ENCODE assay signal across 10 cellular contexts in genomic region chr2:176174850-176175728, GRCh38. TPM values are rescaled to one million over a fixed set of nuclear protein-coding genes. Genes with fewer than 3 reads are reported as not detected.
DNase-seq lines count a peak whose midpoint lies in the region; ATAC-seq and TF ChIP-seq lines count a peak whose summit lies in the region.
"Had no signal": no experiment of that assay in that cellular context is flagged by ENCODE, and none has a peak within 500 bp of the region (broad histone marks: within the 10 kb centered on the region; RNA-seq: fewer than 3 reads in every experiment).

No MANE protein-coding gene starts in this region.

- CTCF ChIA-PET in HEK293 (lab: Yijun Ruan, JAX) = interaction anchor here (0.7 to 1.0 kb wide), 3 partner anchors 48 to 477 kb away, joined by 3 read pairs; no protein-coding TSS in a partner anchor

- peaks cover 19% of the 10 kb centered on the region for H3K36me3 Mint-ChIP-seq in glutamatergic neuron (ENCODE audit: unreplicated experiment)

- peak overlapping the region; percentile 83 for H3K4me3 Mint-ChIP-seq in glutamatergic neuron (ENCODE audit: unreplicated experiment)

- peak overlapping the region; percentile 42 for H3K4me2 ChIP-seq in trophoblast cell (ENCODE audit: low read length)

- no peak overlapping the region for H4K12ac ChIP-seq in trophoblast cell (ENCODE audit: low read depth, low read length)

- peak; percentile 86 for DNase-seq in NCI-H69 (lab: John Stamatoyannopoulos, UW)
- peak; percentile 67 for DNase-seq in glutamatergic neuron
- DNase-seq in trophoblast cell = no peak
- DNase-seq: activated CD4-positive, alpha-beta T cell treated with anti-CD3 and anti-CD28 coated beads, Interleukin-2, amount 50 U/mL, for 4 hours; left cardiac atrium had no signal

- POLR2A ChIA-PET in HEK293 (lab: Yijun Ruan, JAX) = no interaction called here

- H3K4me1 ChIP-seq in HEK293 (ENCODE audit: control insufficient read depth, insufficient read depth, low read length) (peaks cover 4% of the 10 kb centered on the region; the same call in 1 of the 2 replicates), trophoblast cell (ENCODE audit: control insufficient read depth in 1 of 2, insufficient read depth in 2 of 2, low read length in 2 of 2) (peaks cover 3 to 17% of the 10 kb centered on the region in 2 experiments)

- H3K23ac ChIP-seq in trophoblast cell (ENCODE audit: low read length) = no peak overlapping the region

- H2AK5ac ChIP-seq in trophoblast cell (ENCODE audit: low read length) = no peak overlapping the region

- no peak for ATAC-seq in GM19023 (IDR thresholded peaks at IDR 0.05; ENCODE audit: unreplicated experiment)
- no peak for ATAC-seq in GM18868 (IDR thresholded peaks at IDR 0.05; ENCODE audit: unreplicated experiment)
- no peak for ATAC-seq in HG02798 (IDR thresholded peaks at IDR 0.05; ENCODE audit: poor library complexity, unreplicated experiment)
- ATAC-seq: left cardiac atrium had no signal

- peaks cover 44% of the 10 kb centered on the region for H3K27me3 Mint-ChIP-seq in glutamatergic neuron (ENCODE audit: unreplicated experiment)

- H4K91ac ChIP-seq in trophoblast cell (ENCODE audit: low read depth, low read length) = no peak overlapping the region

- peaks cover 11% of the 10 kb centered on the region for H3K9me3 Mint-ChIP-seq in glutamatergic neuron (ENCODE audit: unreplicated experiment)

- no peaks in the 10 kb centered on the region for H3K79me1 ChIP-seq in trophoblast cell (ENCODE audit: low read length)

- TF ChIP-seq CTCF in HEK293 (tag by site-specific recombination; IDR thresholded peaks at IDR 0.05) = no peak
- TF ChIP-seq CTCF in glutamatergic neuron (IDR thresholded peaks at IDR 0.05; ENCODE audit: partially characterized antibody, unreplicated experiment) = no peak

- H3K14ac ChIP-seq in trophoblast cell (ENCODE audit: low read length) = no peak overlapping the region

- H3K4me1 Mint-ChIP-seq in glutamatergic neuron (ENCODE audit: low read depth, unreplicated experiment) = peaks cover 17% of the 10 kb centered on the region

- H3K36me3 ChIP-seq in HEK293 (ENCODE audit: control insufficient read depth in 2 of 2, insufficient read depth in 1 of 2, low read length in 2 of 2) = peaks cover 0 to 23% of the 10 kb centered on the region in 2 experiments; a peak in 1 of 3 replicates
- H3K36me3 ChIP-seq in trophoblast cell (ENCODE audit: control insufficient read depth in 1 of 2, insufficient read depth in 2 of 2, low read length in 2 of 2) = no peaks in the 10 kb centered on the region

- peak overlapping the region; percentile 12 for H3K27ac Mint-ChIP-seq in glutamatergic neuron (ENCODE audit: unreplicated experiment)

- no peak overlapping the region for H2BK120ac ChIP-seq in trophoblast cell (ENCODE audit: insufficient read depth, low read length, poor library complexity)

- H3K4me3 ChIP-seq in HEK293 (ENCODE audit: low read depth, low read length) (no peak overlapping the region), trophoblast cell (ENCODE audit: low read depth, low read length) (no peak overlapping the region)

- no CpG with 5 or more reads among the region's 44 CpGs for WGBS in trophoblast cell (ENCODE audit: extremely low coverage, insufficient coverage, insufficient read length)

- H3K79me2 ChIP-seq in trophoblast cell (ENCODE audit: control insufficient read depth, insufficient read depth, low read length, poor library complexity) = no peaks in the 10 kb centered on the region

- H2BK12ac ChIP-seq in trophoblast cell (ENCODE audit: low read length) = no peak overlapping the region

- no peak overlapping the region for H2BK5ac ChIP-seq in trophoblast cell (ENCODE audit: low read depth, low read length, poor library complexity)

- H3K9me3 ChIP-seq in HEK293 (ENCODE audit: control insufficient read depth, insufficient read depth, low read depth, low read length) (no peaks in the 10 kb centered on the region), trophoblast cell (ENCODE audit: insufficient read depth, low read depth, low read length) (peaks cover 14% of the 10 kb centered on the region)

- H3K9ac ChIP-seq in trophoblast cell (ENCODE audit: low read length) = no peak overlapping the region

- no peak overlapping the region for H2AFZ ChIP-seq in trophoblast cell (ENCODE audit: insufficient read depth, low read length, poor library complexity)

- no peak overlapping the region for H3K27ac ChIP-seq in HEK293 (ENCODE audit: extremely low read depth, low read depth, low read length)
- H3K27ac ChIP-seq in trophoblast cell (ENCODE audit: low read depth, low read length) = no peak overlapping the region

- peaks cover 85% of the 10 kb centered on the region for H3K27me3 ChIP-seq in trophoblast cell (ENCODE audit: insufficient read depth, low read length)

- H3K4ac ChIP-seq in trophoblast cell (ENCODE audit: low read depth, low read length) = no peak overlapping the region

- no peak overlapping the region for H4K8ac ChIP-seq in trophoblast cell (ENCODE audit: low read depth, low read length)

- no peak overlapping the region for H3K18ac ChIP-seq in trophoblast cell (ENCODE audit: low read length)

TF ChIP-seq in HEK293, 187 proteins besides CTCF, POLR2A, EP300 and RAD21:
- TF ChIP-seq ZNF280D (tag by site-specific recombination; IDR thresholded peaks at IDR 0.05) (no peak), ZFHX2 (tag by site-specific recombination; conservative IDR thresholded peaks at IDR 0.05) (peak; percentile 33; the same call in 1 of the 2 replicates)
TF ChIP-seq in HEK293: peak in this region for 1.

RNA-seq across cellular contexts. Expression of gene HOXD1, which starts 13.4 kb away (rescaled TPM):
- total RNA-seq in glutamatergic neuron (ENCODE audit: unreplicated experiment) = not detected
- not detected in 2 replicates for polyA plus RNA-seq in trophoblast cell (2013)
- total RNA-seq: OCI-LY7 had no signal

RNA-seq across cellular contexts. Expression of gene HOXD3, which starts 18.0 kb away (rescaled TPM):
- total RNA-seq in glutamatergic neuron (ENCODE audit: unreplicated experiment) = not detected
- not detected in 2 replicates for polyA plus RNA-seq in trophoblast cell (2013)
- total RNA-seq: OCI-LY7 had no signal

RNA-seq across cellular contexts. Expression of gene HOXD4, which starts 23.7 kb away (rescaled TPM):
- not detected for total RNA-seq in glutamatergic neuron (ENCODE audit: unreplicated experiment)
- polyA plus RNA-seq in trophoblast cell (2013) = not detected in 2 replicates
- total RNA-seq: OCI-LY7 had no signal

RNA-seq across cellular contexts. Expression of gene HOXD8, which starts 45.6 kb away (rescaled TPM):
- 0.27 TPM for total RNA-seq in glutamatergic neuron (ENCODE audit: unreplicated experiment)
- 0.06 and 0.08 TPM in 2 replicates for polyA plus RNA-seq in trophoblast cell (2013)
- total RNA-seq: OCI-LY7 had no signal

RNA-seq across cellular contexts. Expression of gene HOXD9, which starts 52.6 kb away (rescaled TPM):
- total RNA-seq in glutamatergic neuron (ENCODE audit: unreplicated experiment) = 0.44 TPM
- polyA plus RNA-seq in trophoblast cell (2013) = 0.23 and 0.49 TPM in 2 replicates
- total RNA-seq: OCI-LY7 had no signal

Comparison
In these comparisons a context has a peak if more than half of its experiments do, and no peak if none do; other contexts are left out.
1. DNase-seq: peak in NCI-H69 (single experiment) and glutamatergic neuron (single experiment); none in trophoblast cell (0 of 2).